Comparison of ENCODE assay signal across 19 cellular contexts in the genomic region with DNA sequence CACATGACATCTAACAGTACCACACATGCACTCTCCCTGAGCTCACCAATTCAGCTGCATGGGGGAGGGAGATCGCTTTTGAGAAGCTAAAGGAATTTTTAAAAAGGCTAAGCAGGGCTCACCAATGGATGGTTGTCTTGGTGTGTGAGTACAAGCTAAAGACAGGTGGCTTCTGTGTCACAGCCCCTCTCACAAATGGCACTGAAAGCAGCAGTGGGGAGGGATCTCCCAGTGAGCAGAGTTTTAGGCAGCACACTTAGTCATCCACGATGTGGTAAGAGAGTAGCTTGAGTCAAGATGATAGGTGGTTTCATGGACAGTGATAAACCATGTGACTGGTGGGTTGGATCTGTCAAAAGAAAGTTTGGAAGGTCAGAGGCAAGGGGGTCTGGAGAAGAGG.
DNase-seq lines count a peak whose midpoint lies in the region; TF ChIP-seq lines count a peak whose summit lies in the region.
"Had no signal": no experiment of that assay in that cellular context is flagged by ENCODE, and none has a peak within 500 bp of the region (broad histone marks: within the 10 kb centered on the region; RNA-seq: fewer than 3 reads in every experiment).

No MANE protein-coding gene starts in this region.

- H3K27ac ChIP-seq in caudate nucleus (ENCODE audit: low read depth, low read length), result no peak overlapping the region
- H3K27ac ChIP-seq: sigmoid colon, thoracic aorta had no signal

- H3K4me3 ChIP-seq in NB4 (ENCODE audit: low read depth, low read length), result no peak overlapping the region
- H3K4me3 ChIP-seq: HAP-1, sigmoid colon, thoracic aorta had no signal

- no peak for TF ChIP-seq CTCF in NB4 (IDR thresholded peaks at IDR 0.05; ENCODE audit: low read depth, low read length)

- H3K9me3 Mint-ChIP-seq in activated naive CD8-positive, alpha-beta T cell treated with anti-CD3 and anti-CD28 coated beads for 36 hours, result peaks cover 37% of the 10 kb centered on the region

- H3K27ac Mint-ChIP-seq in activated naive CD8-positive, alpha-beta T cell treated with anti-CD3 and anti-CD28 coated beads for 36 hours, result peak overlapping the region; percentile 5
- H3K27ac Mint-ChIP-seq: memory B cell had no signal

- H3K4me3 Mint-ChIP-seq in activated naive CD8-positive, alpha-beta T cell treated with anti-CD3 and anti-CD28 coated beads for 36 hours, result no peak overlapping the region
- H3K4me3 Mint-ChIP-seq: memory B cell had no signal

- no peak for TF ChIP-seq POLR2A in NB4 (IDR thresholded peaks at IDR 0.05; ENCODE audit: extremely low read depth, insufficient read length)

- DNase-seq in activated T-cell treated with anti-CD3 and anti-CD28 coated beads for 48 hours (ENCODE audit: low read depth) (peak; percentile 29), activated T-cell treated with anti-CD3 and anti-CD28 coated beads for 4 hours (no peak), NB4 (ENCODE audit: low read depth) (peak; percentile 26), caudate nucleus (lab: John Stamatoyannopoulos, UW) (no peak), T-helper 9 cell (no peak), OCI-M2 (lab: John Stamatoyannopoulos, UW; ENCODE audit: unreplicated experiment) (no peak)
- DNase-seq in activated naive CD8-positive, alpha-beta T cell treated with anti-CD3 and anti-CD28 coated beads for 36 hours, result peak; percentile 24
- peak; percentile 58 for DNase-seq in stimulated activated CD8-positive, alpha-beta memory T cell treated with anti-CD3 and anti-CD28 coated beads, Interleukin-4, amount 100 ng/mL, for 48 hours
- DNase-seq: activated gamma-delta T cell; central memory CD4-positive, alpha-beta T cell; DMS 273 treated with DMSO at 0.1 percent for 48 hours; Kasumi-1; NCI-H2081; NCI-H82; Right ventricle myocardium superior; sigmoid colon had no signal

- H3K4me1 Mint-ChIP-seq in activated naive CD8-positive, alpha-beta T cell treated with anti-CD3 and anti-CD28 coated beads for 36 hours, result peaks cover 69% of the 10 kb centered on the region

- no peaks in the 10 kb centered on the region for H3K27me3 Mint-ChIP-seq in activated naive CD8-positive, alpha-beta T cell treated with anti-CD3 and anti-CD28 coated beads for 36 hours

- H3K36me3 Mint-ChIP-seq in activated naive CD8-positive, alpha-beta T cell treated with anti-CD3 and anti-CD28 coated beads for 36 hours, result peaks cover 57% of the 10 kb centered on the region

Comparison
In these comparisons a context has a peak if more than half of its experiments do, and no peak if none do; other contexts are left out.
1. DNase-seq: peak in activated T-cell treated with anti-CD3 and anti-CD28 coated beads for 48 hours (single experiment), NB4 (single experiment), activated naive CD8-positive, alpha-beta T cell treated with anti-CD3 and anti-CD28 coated beads for 36 hours (single experiment) and stimulated activated CD8-positive, alpha-beta memory T cell treated with anti-CD3 and anti-CD28 coated beads, Interleukin-4, amount 100 ng/mL, for 48 hours (single experiment); none in activated T-cell treated with anti-CD3 and anti-CD28 coated beads for 4 hours (single experiment), caudate nucleus (0 of 61), T-helper 9 cell (single experiment) and OCI-M2 (single experiment).